ENCODE assay signal across 16 cellular contexts in the genomic region with DNA sequence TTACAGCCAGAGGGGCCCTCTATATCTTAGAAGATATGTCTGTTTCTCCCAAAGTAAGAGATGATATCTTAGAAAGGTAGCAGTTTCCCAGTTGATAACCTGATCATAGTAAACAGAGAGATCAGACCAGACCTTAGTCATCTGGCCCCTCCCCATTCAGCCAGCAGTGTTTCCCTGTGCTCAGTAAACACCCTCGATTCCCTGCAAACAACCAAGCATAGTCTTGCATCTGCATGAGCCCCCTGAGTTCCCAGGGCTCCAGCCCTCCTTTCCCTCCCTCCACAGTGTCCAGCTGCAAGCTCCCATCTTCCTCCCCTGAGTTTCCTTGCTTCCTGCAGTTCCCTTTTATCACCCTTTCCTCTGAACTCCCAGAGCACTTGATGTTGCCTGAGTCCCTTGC. TPM values are rescaled to one million over a fixed set of nuclear protein-coding genes. Genes with fewer than 3 reads are reported as not detected.
DNase-seq lines count a peak whose midpoint lies in the region; FAIRE-seq and TF ChIP-seq lines count a peak whose summit lies in the region.
"Had no signal": no experiment of that assay in that cellular context is flagged by ENCODE, and none has a peak within 500 bp of the region (broad histone marks: within the 10 kb centered on the region; RNA-seq: fewer than 3 reads in every experiment).

No MANE protein-coding gene starts in this region.

- TF ChIP-seq CTCF in mammary epithelial cell (conservative IDR thresholded peaks at IDR 0.05 in 1 of 2, IDR thresholded peaks at IDR 0.05 in 1 of 2; ENCODE audit: extremely low read depth in 1 of 2, insufficient read depth in 1 of 2, low read depth in 1 of 2, low read length in 2 of 2), result no peak
- TF ChIP-seq CTCF in breast epithelium (IDR thresholded peaks at IDR 0.05), result no peak
- TF ChIP-seq CTCF in adrenal gland (IDR thresholded peaks at IDR 0.05), result no peak
- TF ChIP-seq CTCF in keratinocyte (optimal IDR thresholded peaks at IDR 0.05 in 1 of 3, IDR thresholded peaks at IDR 0.05 in 1 of 3, conservative IDR thresholded peaks at IDR 0.05 in 1 of 3; ENCODE audit: extremely low read depth in 1 of 3, insufficient read depth in 2 of 3, low read length in 3 of 3), result no peak
- no peak for TF ChIP-seq CTCF in tibial nerve (IDR thresholded peaks at IDR 0.05)
- no peak for TF ChIP-seq CTCF in thyroid gland (IDR thresholded peaks at IDR 0.05)

- no peak for FAIRE-seq in keratinocyte (lab: Jason Lieb, UNC)
- FAIRE-seq: GM19239, islet of Langerhans had no signal

- CTCF ChIA-PET in mammary epithelial cell (lab: Charles Lee; ENCODE audit: low non-redundant PET), result no interaction called here

- H3K36me3 ChIP-seq in mammary epithelial cell (ENCODE audit: insufficient read depth, low read length), result peaks cover 6% of the 10 kb centered on the region
- no peaks in the 10 kb centered on the region for H3K36me3 ChIP-seq in breast epithelium
- H3K36me3 ChIP-seq in adrenal gland (replicated peaks in 1 of 2), result peaks cover 0 to 9% of the 10 kb centered on the region in 2 donors
- peaks cover 2 to 11% of the 10 kb centered on the region in 2 experiments for H3K36me3 ChIP-seq in keratinocyte (ENCODE audit: control insufficient read depth in 2 of 2, extremely low read depth in 1 of 2, insufficient read depth in 2 of 2, low read length in 2 of 2)
- peaks cover 0 to 11% (median 0%) of the 10 kb centered on the region in 3 donors for H3K36me3 ChIP-seq in tibial nerve
- no peaks in the 10 kb centered on the region for H3K36me3 ChIP-seq in thyroid gland

- dilution Hi-C loops in mammary epithelial cell (cut with HindIII; ENCODE audit: low sequenced_read_pairs) (loop anchor here (5.0 kb wide), 3 partner anchors 50 to 170 kb away; no protein-coding TSS in a partner anchor), keratinocyte (cut with MboI; ENCODE audit: extremely low pct_ligation_motif_present, low sequenced_read_pairs) (no loop called here)

- in situ Hi-C loops in mammary epithelial cell (cut with MboI; ENCODE audit: low sequenced_read_pairs in 2 of 2), result no loop called here

- intact Hi-C loops in mammary epithelial cell (cut with micrococcal nuclease) (no loop called here), breast epithelium (cut with DNase I; ENCODE audit: low total_unique reads) (loop anchor here (5.0 kb wide), 1 partner anchor 940 kb away; no protein-coding TSS in a partner anchor), adrenal gland (cut with DNase I) (no loop called here), thyroid gland (cut with DNase I) (no loop called here)

- DNase-seq in mammary epithelial cell (no peak), breast epithelium (ENCODE audit: low spot score in 2 of 2) (no peak), adrenal gland (no peak), keratinocyte (ENCODE audit: low read depth, low spot score) (no peak), tibial nerve (ENCODE audit: low spot score in 2 of 2) (no peak), thyroid gland (no peak), NCI-H2227 treated with DMSO at 0.1 percent for 48 hours (lab: John Stamatoyannopoulos, UW) (no peak), T-helper 1 cell (no peak)
- DNase-seq: activated CD8-positive, alpha-beta T cell treated with anti-CD3 and anti-CD28 coated beads for 36 hours; CD4-positive, alpha-beta T cell; DMS79 treated with DMSO at 0.1 percent for 48 hours; midbrain; NCI-H748 treated with DMSO at 0.1 percent for 48 hours; nucleus accumbens had no signal

- H3K9me3 ChIP-seq in mammary epithelial cell (replicated peaks; ENCODE audit: insufficient read depth, low read length) (no peaks in the 10 kb centered on the region), breast epithelium (no peaks in the 10 kb centered on the region), adrenal gland (replicated peaks in 1 of 3) (no peaks in the 10 kb centered on the region), keratinocyte (ENCODE audit: control insufficient read depth, low read depth, low read length) (no peaks in the 10 kb centered on the region), tibial nerve (no peaks in the 10 kb centered on the region), thyroid gland (no peaks in the 10 kb centered on the region)

- WGBS in mammary epithelial cell (ENCODE audit: low coverage, missing lambda C conversion rate), result 100% methylated on average over 1 of the region's 1 CpG
- 13 to 32% (median 29%) methylated on average over 1 of the region's 1 CpG for WGBS in adrenal gland, 4 donors
- WGBS in tibial nerve, 2 donors, result 32 to 33% methylated on average over 1 of the region's 1 CpG
- 43 to 50% methylated on average over 1 of the region's 1 CpG for WGBS in thyroid gland, 2 donors

- H3K27me3 ChIP-seq in mammary epithelial cell (ENCODE audit: insufficient read depth, low read length) (no peaks in the 10 kb centered on the region), breast epithelium (no peaks in the 10 kb centered on the region), adrenal gland (no peaks in the 10 kb centered on the region), keratinocyte (ENCODE audit: control insufficient read depth, extremely low read depth, insufficient read depth, low read length) (no peaks in the 10 kb centered on the region), tibial nerve (no peaks in the 10 kb centered on the region), thyroid gland (no peaks in the 10 kb centered on the region)

- H3K27ac ChIP-seq in mammary epithelial cell (ENCODE audit: insufficient read depth, low read depth, low read length) (peak overlapping the region; percentile 82), breast epithelium (no peak overlapping the region), adrenal gland (peak overlapping the region; percentile 87 to 96 (median 96)), keratinocyte (ENCODE audit: control insufficient read depth, insufficient read depth, low read length) (peak overlapping the region; percentile 22), tibial nerve (peak overlapping the region in 3 of 4 donors; percentile 22 to 91 (median 85)), thyroid gland (no peak overlapping the region)

- H3K79me2 ChIP-seq in mammary epithelial cell (ENCODE audit: insufficient read depth, low read length) (peaks cover 81% of the 10 kb centered on the region), keratinocyte (ENCODE audit: control insufficient read depth, insufficient read depth, low read length) (peaks cover 18% of the 10 kb centered on the region)

- TF ChIP-seq EP300 in tibial nerve (IDR thresholded peaks at IDR 0.05), result no peak

- H3K4me2 ChIP-seq in mammary epithelial cell (ENCODE audit: insufficient read depth, low read depth, low read length) (no peak overlapping the region), keratinocyte (ENCODE audit: control insufficient read depth, extremely low read depth, insufficient read depth, low read depth, low read length) (no peak overlapping the region)

- no peaks in the 10 kb centered on the region for H3K9me1 ChIP-seq in keratinocyte (ENCODE audit: control insufficient read depth, extremely low read depth, insufficient read depth, low read length)

- TF ChIP-seq POLR2A in breast epithelium (IDR thresholded peaks at IDR 0.05) (no peak), adrenal gland (IDR thresholded peaks at IDR 0.05) (no peak), tibial nerve (IDR thresholded peaks at IDR 0.05) (no peak), thyroid gland (IDR thresholded peaks at IDR 0.05) (no peak)

- H2AFZ ChIP-seq in mammary epithelial cell (ENCODE audit: low read depth, low read length) (no peak overlapping the region), keratinocyte (ENCODE audit: control insufficient read depth, low read length) (no peak overlapping the region)

- no TSS peak for BruUV-seq in mammary epithelial cell (replicated peaks; lab: Mats Ljungman, UMichigan)

- H3K4me1 ChIP-seq in mammary epithelial cell (ENCODE audit: insufficient read depth, low read length), result peaks cover 62% of the 10 kb centered on the region
- no peaks in the 10 kb centered on the region for H3K4me1 ChIP-seq in breast epithelium
- H3K4me1 ChIP-seq in adrenal gland (replicated peaks in 1 of 2), result peaks cover 81 to 100% of the 10 kb centered on the region in 2 donors
- peaks cover 35% of the 10 kb centered on the region for H3K4me1 ChIP-seq in keratinocyte (ENCODE audit: control insufficient read depth, extremely low read depth, insufficient read depth, low read length)
- H3K4me1 ChIP-seq in tibial nerve, result peaks cover 0 to 100% (median 89%) of the 10 kb centered on the region in 4 donors
- peaks cover 30 to 57% of the 10 kb centered on the region in 2 donors for H3K4me1 ChIP-seq in thyroid gland

- no peak overlapping the region for H3K9ac ChIP-seq in mammary epithelial cell (ENCODE audit: insufficient read depth, low read length)
- H3K9ac ChIP-seq in keratinocyte (ENCODE audit: control insufficient read depth, extremely low read depth, insufficient read depth, low read length), result no peak overlapping the region

- H4K20me1 ChIP-seq in mammary epithelial cell (ENCODE audit: insufficient read depth, low read length), result no peaks in the 10 kb centered on the region
- H4K20me1 ChIP-seq in keratinocyte (ENCODE audit: control insufficient read depth, extremely low read depth, insufficient read depth, low read length), result no peaks in the 10 kb centered on the region

- no peak overlapping the region for H3K4me3 ChIP-seq in mammary epithelial cell (replicated peaks in 1 of 3; ENCODE audit: insufficient read depth in 1 of 3, low read depth in 2 of 3, low read length in 3 of 3)
- H3K4me3 ChIP-seq in breast epithelium, result no peak overlapping the region
- H3K4me3 ChIP-seq in adrenal gland, result no peak overlapping the region
- H3K4me3 ChIP-seq in keratinocyte (ENCODE audit: control insufficient read depth in 2 of 3, extremely low read depth in 1 of 3, insufficient read depth in 2 of 3, low read depth in 1 of 3, low read length in 3 of 3), result no peak overlapping the region
- no peak overlapping the region for H3K4me3 ChIP-seq in tibial nerve
- H3K4me3 ChIP-seq in thyroid gland (replicated peaks in 1 of 3), result no peak overlapping the region

RNA-seq across cellular contexts. Expression of a gene that starts 20.3 kb away (rescaled TPM):
- 10 to 100 TPM; 32.3 to 58.8 TPM for total RNA-seq in mammary epithelial cell
- 47.4 TPM for polyA plus RNA-seq in mammary epithelial cell
- polyA minus RNA-seq in mammary epithelial cell, result 109 TPM
- 10 to 100 TPM; 18.4 to 32.0 (median 23.9) TPM for total RNA-seq in breast epithelium
- total RNA-seq in adrenal gland, result 100 to 1,000 TPM in 5 of 8 donors, 10 to 100 TPM in 3; 58.9 to 205 (median 120) TPM
- polyA plus RNA-seq in adrenal gland, result 10 to 100 TPM; 27.6 to 42.2 (median 32.5) TPM
- polyA plus RNA-seq in keratinocyte, result 9.1 to 20.6 TPM (median 20.6 TPM) in 3 replicates
- 19.9 TPM for polyA plus RNA-seq in keratinocyte (2011; ENCODE audit: low read depth)
- polyA plus RNA-seq in keratinocyte (2011; cell fraction: cytosol; rRNA removed), result 4.6 and 8.2 TPM in 2 replicates
- 30.5 and 32.6 TPM in 2 replicates for polyA plus RNA-seq in keratinocyte (2011; cell fraction: nucleus; rRNA removed)
- 14.4 and 18.2 TPM in 2 replicates for polyA plus RNA-seq in keratinocyte (2012; ENCODE audit: low replicate concordance)
- polyA minus RNA-seq in keratinocyte, result 21.0 to 56.7 TPM (median 47.5 TPM) in 3 replicates
- polyA minus RNA-seq in keratinocyte (2011; cell fraction: cytosol; rRNA and poly(A)+ RNA removed), result 8.6 TPM
- 30.6 and 49.4 TPM in 2 replicates for polyA minus RNA-seq in keratinocyte (2011; cell fraction: nucleus; rRNA and poly(A)+ RNA removed)
- 100 to 1,000 TPM; 128 to 196 (median 176) TPM for total RNA-seq in tibial nerve
- 10 to 100 TPM; 29.3 to 62.5 (median 41.6) TPM for total RNA-seq in thyroid gland

Comparison
In these comparisons a context has a peak if more than half of its experiments do, and no peak if none do; other contexts are left out.
1. H3K27ac ChIP-seq: peak in mammary epithelial cell (single experiment), adrenal gland (5 of 5), keratinocyte (single experiment) and tibial nerve (3 of 4); none in breast epithelium (0 of 2) and thyroid gland (0 of 3).